8 cellular contexts compared by ENCODE assay signal in genomic region chr19:55674459-55674840, GRCh38. TPM values are rescaled to one million over a fixed set of nuclear protein-coding genes. Genes with fewer than 3 reads are reported as not detected.
DNase-seq lines count a peak whose midpoint lies in the region; ATAC-seq, FAIRE-seq and TF ChIP-seq lines count a peak whose summit lies in the region.

No MANE protein-coding gene starts in this region.

- DNase-seq in SK-N-MC (ENCODE audit: low read depth, low spot score) (no peak), esophagus muscularis mucosa (ENCODE audit: extremely low spot score) (no peak), progenitor cell of endocrine pancreas (ENCODE audit: low spot score, unreplicated experiment) (no peak), GM12891 (ENCODE audit: insufficient read length, low spot score) (no peak), HuH-7.5 (ENCODE audit: low spot score) (no peak)

- no peaks in the 10 kb centered on the region for H3K27me3 Mint-ChIP-seq in progenitor cell of endocrine pancreas

- H3K36me3 ChIP-seq in SK-N-MC (ENCODE audit: insufficient read depth, low read length), result peaks cover 57% of the 10 kb centered on the region
- H3K36me3 ChIP-seq in esophagus muscularis mucosa, result peaks cover 25 to 65% (median 55%) of the 10 kb centered on the region in 4 donors

- H3K27ac ChIP-seq in SK-N-MC (peak overlapping the region; percentile 81), esophagus muscularis mucosa (replicated peaks in 1 of 4) (peak overlapping the region; percentile 85 to 96 (median 88))

- intact Hi-C loops in esophagus muscularis mucosa (cut with DNase I), result no loop called here

- peaks cover 33 to 75% (median 56%) of the 10 kb centered on the region in 4 donors for H3K4me1 ChIP-seq in esophagus muscularis mucosa

- no peaks in the 10 kb centered on the region for H3K27me3 ChIP-seq in esophagus muscularis mucosa

- no peak for ATAC-seq in HG03342 (IDR thresholded peaks at IDR 0.05; ENCODE audit: unreplicated experiment)
- ATAC-seq in GM21367 (IDR thresholded peaks at IDR 0.05; ENCODE audit: unreplicated experiment), result no peak

- 27% methylated on average over 13 of the region's 17 CpGs for WGBS in esophagus muscularis mucosa

- H3K27ac Mint-ChIP-seq in progenitor cell of endocrine pancreas, result peak overlapping the region; percentile 91

- peak overlapping the region; percentile 66 for H3K4me3 Mint-ChIP-seq in progenitor cell of endocrine pancreas (ENCODE audit: low read depth)

- no peak for TF ChIP-seq EP300 in esophagus muscularis mucosa (IDR thresholded peaks at IDR 0.05)

- TF ChIP-seq CTCF in esophagus muscularis mucosa (IDR thresholded peaks at IDR 0.05), result no peak
- TF ChIP-seq CTCF in progenitor cell of endocrine pancreas (IDR thresholded peaks at IDR 0.05; ENCODE audit: unreplicated experiment), result no peak

- no peaks in the 10 kb centered on the region for H3K9me3 Mint-ChIP-seq in progenitor cell of endocrine pancreas (ENCODE audit: low read depth)

- peaks cover 27% of the 10 kb centered on the region for H3K4me1 Mint-ChIP-seq in progenitor cell of endocrine pancreas (ENCODE audit: low read depth)

- TF ChIP-seq POLR2A in esophagus muscularis mucosa (IDR thresholded peaks at IDR 0.05; ENCODE audit: low read depth), result no peak
- TF ChIP-seq POLR2A in GM12891 (IDR thresholded peaks at IDR 0.05; ENCODE audit: low read depth, low read length), result no peak

- H3K4me3 ChIP-seq in GM08714 (ENCODE audit: low read length), result peak overlapping the region; percentile 32
- H3K4me3 ChIP-seq in SK-N-MC, result peak overlapping the region; percentile 84
- H3K4me3 ChIP-seq in esophagus muscularis mucosa, result peak overlapping the region; percentile 73 to 100 (median 94)

- no peaks in the 10 kb centered on the region for H3K9me3 ChIP-seq in SK-N-MC (ENCODE audit: low read depth, low read length)
- H3K9me3 ChIP-seq in esophagus muscularis mucosa, result no peaks in the 10 kb centered on the region

- peak overlapping the region; percentile 79 for H3K9ac ChIP-seq in SK-N-MC (ENCODE audit: insufficient read length)

- H3K36me3 Mint-ChIP-seq in progenitor cell of endocrine pancreas (ENCODE audit: insufficient read depth), result peaks cover 13% of the 10 kb centered on the region

- no peak for FAIRE-seq in GM12891 (lab: Jason Lieb, UNC)

TF ChIP-seq in GM12891, 5 proteins besides CTCF, POLR2A, EP300 and RAD21:
- TF ChIP-seq POLR2AphosphoS5 (IDR thresholded peaks at IDR 0.05; ENCODE audit: low read depth, low read length) (no peak), POU2F2 (IDR thresholded peaks at IDR 0.05; ENCODE audit: low read depth, low read length) (no peak), PAX5 (IDR thresholded peaks at IDR 0.05; ENCODE audit: insufficient read depth, low read length, severe bottlenecking) (no peak), TAF1 (IDR thresholded peaks at IDR 0.05; ENCODE audit: low read depth, low read length) (no peak), SPI1 (IDR thresholded peaks at IDR 0.05; ENCODE audit: low read depth, low read length) (no peak)

RNA-seq across cellular contexts. Expression of gene EPN1, which starts 0.6 kb away (rescaled TPM):
- 100 to 1,000 TPM in 2 of 4 donors, 10 to 100 TPM in 2; 30.7 to 176 (median 104) TPM for total RNA-seq in esophagus muscularis mucosa
- total RNA-seq in progenitor cell of endocrine pancreas, result 115 and 118 TPM in 2 replicates
- 23.4 TPM for polyA plus RNA-seq in GM12891 (2012; ENCODE audit: low read depth, missing spikeins)

RNA-seq across cellular contexts. Expression of gene U2AF2, which starts 19.6 kb away (rescaled TPM):
- 100 to 1,000 TPM in 2 of 4 donors, 10 to 100 TPM in 2; 80.4 to 122 (median 104) TPM for total RNA-seq in esophagus muscularis mucosa
- total RNA-seq in progenitor cell of endocrine pancreas, result 275 and 281 TPM in 2 replicates
- polyA plus RNA-seq in GM12891 (2012; ENCODE audit: low read depth, missing spikeins), result 150 TPM

RNA-seq across cellular contexts. Expression of gene CCDC106, which starts 26.4 kb away (rescaled TPM):
- total RNA-seq in esophagus muscularis mucosa (10 to 100 TPM in 3 of 4 donors, 1 to 10 TPM in 1; 9.4 to 22.0 (median 19.2) TPM), progenitor cell of endocrine pancreas (23.0 and 23.9 TPM in 2 replicates)
- polyA plus RNA-seq in GM12891 (2012; ENCODE audit: low read depth, missing spikeins), result 29.7 TPM

RNA-seq across cellular contexts. Expression of gene ZNF581, which starts 31.0 kb away (rescaled TPM):
- 10 to 100 TPM; 13.3 to 26.6 (median 18.2) TPM for total RNA-seq in esophagus muscularis mucosa
- total RNA-seq in progenitor cell of endocrine pancreas, result 38.8 and 40.1 TPM in 2 replicates
- polyA plus RNA-seq in GM12891 (2012; ENCODE audit: low read depth, missing spikeins), result 47.3 TPM

RNA-seq across cellular contexts. Expression of gene ZNF580, which starts 33.6 kb away (rescaled TPM):
- total RNA-seq in esophagus muscularis mucosa (10 to 100 TPM; 38.3 to 66.8 (median 43.1) TPM), progenitor cell of endocrine pancreas (45.9 and 46.2 TPM in 2 replicates)
- polyA plus RNA-seq in GM12891 (2012; ENCODE audit: low read depth, missing spikeins), result 23.7 TPM

Comparison
In these comparisons a context has a peak if more than half of its experiments do, and no peak if none do; other contexts are left out.
1. H3K4me3 ChIP-seq: peak in every context shown above with its lines; median percentile 94 in esophagus muscularis mucosa; 84 in SK-N-MC; 32 in GM08714.